Comparison of ENCODE assay signal across 18 cellular contexts in the genomic region with DNA sequence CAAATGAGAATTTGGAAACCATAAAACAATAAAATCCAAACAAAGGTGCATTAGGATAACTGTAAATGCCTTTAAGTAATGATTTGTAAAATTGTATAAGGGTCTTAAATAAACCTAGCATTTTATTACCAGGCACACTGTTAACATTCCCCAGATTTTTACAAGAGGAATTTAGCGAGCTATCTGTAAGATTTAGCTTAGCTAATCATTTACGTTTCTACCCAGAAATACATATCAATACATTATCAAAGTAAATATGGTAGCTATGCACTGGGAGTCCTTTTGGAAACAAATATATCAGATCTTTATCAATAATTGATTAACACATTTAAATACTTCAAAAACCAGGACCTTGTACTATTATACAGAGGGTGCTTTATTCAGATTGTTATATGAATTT.
DNase-seq lines count a peak whose midpoint lies in the region; ATAC-seq and TF ChIP-seq lines count a peak whose summit lies in the region.
"Had no signal": no experiment of that assay in that cellular context is flagged by ENCODE, and none has a peak within 500 bp of the region (broad histone marks: within the 10 kb centered on the region; RNA-seq: fewer than 3 reads in every experiment).

No MANE protein-coding gene starts in this region.

- H2AFZ ChIP-seq in hepatocyte, result no peak overlapping the region
- H2AFZ ChIP-seq: GM23338 had no signal

- TF ChIP-seq CTCF in left ventricle myocardium inferior (IDR thresholded peaks at IDR 0.05; ENCODE audit: borderline replicate concordance) (no peak), hepatocyte (IDR thresholded peaks at IDR 0.05; ENCODE audit: poor library complexity) (no peak), GM20000 (IDR thresholded peaks at IDR 0.05; ENCODE audit: extremely low read depth, missing control alignments) (no peak)

- 77% methylated on average over 2 of the region's 2 CpGs for WGBS in right cardiac atrium
- 13% methylated on average over 2 of the region's 2 CpGs for WGBS in hepatocyte (ENCODE audit: low lambda C conversion rate, missing lambda C conversion rate)

- H4K20me1 ChIP-seq in hepatocyte (ENCODE audit: insufficient read depth, poor library complexity, severe bottlenecking), result no peaks in the 10 kb centered on the region

- DNase-seq in left ventricle myocardium inferior, result no peak
- no peak for DNase-seq in right cardiac atrium
- DNase-seq in HuH-7.5 (ENCODE audit: low spot score), result peak; percentile 11
- no peak for DNase-seq in hepatocyte (ENCODE audit: low spot score)
- no peak for DNase-seq in GM20000 (ENCODE audit: low spot score)
- no peak for DNase-seq in T1000 (lab: John Stamatoyannopoulos, UW)
- DNase-seq: 8988T; BE2C; C1 segment of cervical spinal cord; CD4-positive, CD25-positive, alpha-beta regulatory T cell; CD8-positive, alpha-beta memory T cell; COR-L47; DMS79; GDM1; HCEC 1CT had no signal

- ATAC-seq in right cardiac atrium (no peak), HG03439 (IDR thresholded peaks at IDR 0.05; ENCODE audit: unreplicated experiment) (no peak)
- ATAC-seq: GM23338 had no signal

- no peaks in the 10 kb centered on the region for H3K27me3 ChIP-seq in left ventricle myocardium inferior (ENCODE audit: low read depth)
- no peaks in the 10 kb centered on the region for H3K27me3 ChIP-seq in right cardiac atrium (ENCODE audit: control insufficient read depth, insufficient read depth)
- H3K27me3 ChIP-seq in hepatocyte, result no peaks in the 10 kb centered on the region
- H3K27me3 ChIP-seq: BE2C had no signal

- intact Hi-C loops in left ventricle myocardium inferior (cut with micrococcal nuclease) (no loop called here), right cardiac atrium (cut with DNase I) (no loop called here)

- no peaks in the 10 kb centered on the region for H3K79me2 ChIP-seq in hepatocyte

- H3K27ac ChIP-seq in left ventricle myocardium inferior (replicated peaks) (peak overlapping the region; percentile 66), right cardiac atrium (ENCODE audit: low read length) (no peak overlapping the region), hepatocyte (no peak overlapping the region)
- H3K27ac ChIP-seq: HL-60 had no signal

- peaks cover 16% of the 10 kb centered on the region for H3K9me3 ChIP-seq in left ventricle myocardium inferior (replicated peaks)
- H3K9me3 ChIP-seq in right cardiac atrium (ENCODE audit: control insufficient read depth, low read length), result no peaks in the 10 kb centered on the region
- no peaks in the 10 kb centered on the region for H3K9me3 ChIP-seq in hepatocyte (ENCODE audit: low read depth)
- H3K9me3 ChIP-seq: BE2C had no signal

- peak overlapping the region; percentile 19 for H3K4me2 ChIP-seq in hepatocyte
- H3K4me2 ChIP-seq: GM23338 had no signal

- no peaks in the 10 kb centered on the region for H3K9me2 ChIP-seq in hepatocyte (replicated peaks; ENCODE audit: insufficient read depth)

- H3K36me3 ChIP-seq in left ventricle myocardium inferior (no peaks in the 10 kb centered on the region), hepatocyte (replicated peaks; ENCODE audit: insufficient read depth, low read depth) (no peaks in the 10 kb centered on the region)
- H3K36me3 ChIP-seq: BE2C had no signal

- H3K4me1 ChIP-seq in left ventricle myocardium inferior, result peaks cover 53% of the 10 kb centered on the region
- H3K4me1 ChIP-seq in right cardiac atrium (ENCODE audit: control insufficient read depth, insufficient read depth, low read length), result no peaks in the 10 kb centered on the region
- H3K4me1 ChIP-seq in hepatocyte (ENCODE audit: insufficient read depth), result peaks cover 7% of the 10 kb centered on the region
- H3K4me1 ChIP-seq: BE2C had no signal

- no peak overlapping the region for H3K4me3 ChIP-seq in left ventricle myocardium inferior
- H3K4me3 ChIP-seq in right cardiac atrium (ENCODE audit: low read length), result no peak overlapping the region
- H3K4me3 ChIP-seq in hepatocyte, result no peak overlapping the region
- H3K4me3 ChIP-seq: GM23338 had no signal
